In genomic region chr5:11998397-11998796, GRCh38 we compare ENCODE assay signal across 1 cellular context.
TF ChIP-seq lines count a peak whose summit lies in the region.

No MANE protein-coding gene starts in this region.

TF ChIP-seq in K562, 482 proteins besides CTCF, POLR2A, EP300 and RAD21 (continued from another document):
- TF ChIP-seq, protein P1, sequence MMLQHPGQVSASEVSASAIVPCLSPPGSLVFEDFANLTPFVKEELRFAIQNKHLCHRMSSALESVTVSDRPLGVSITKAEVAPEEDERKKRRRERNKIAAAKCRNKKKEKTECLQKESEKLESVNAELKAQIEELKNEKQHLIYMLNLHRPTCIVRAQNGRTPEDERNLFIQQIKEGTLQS (IDR thresholded peaks at IDR 0.05) = peak; percentile 41; the same call in 1 of the 2 replicates
- TF ChIP-seq, protein P1 (CRISPR knock-in tag; conservative IDR thresholded peaks at IDR 0.05) = no peak
- TF ChIP-seq U2AF2 (optimal IDR thresholded peaks at IDR 0.05; ENCODE audit: low read depth, low read length) = no peak
- TF ChIP-seq, protein P2, sequence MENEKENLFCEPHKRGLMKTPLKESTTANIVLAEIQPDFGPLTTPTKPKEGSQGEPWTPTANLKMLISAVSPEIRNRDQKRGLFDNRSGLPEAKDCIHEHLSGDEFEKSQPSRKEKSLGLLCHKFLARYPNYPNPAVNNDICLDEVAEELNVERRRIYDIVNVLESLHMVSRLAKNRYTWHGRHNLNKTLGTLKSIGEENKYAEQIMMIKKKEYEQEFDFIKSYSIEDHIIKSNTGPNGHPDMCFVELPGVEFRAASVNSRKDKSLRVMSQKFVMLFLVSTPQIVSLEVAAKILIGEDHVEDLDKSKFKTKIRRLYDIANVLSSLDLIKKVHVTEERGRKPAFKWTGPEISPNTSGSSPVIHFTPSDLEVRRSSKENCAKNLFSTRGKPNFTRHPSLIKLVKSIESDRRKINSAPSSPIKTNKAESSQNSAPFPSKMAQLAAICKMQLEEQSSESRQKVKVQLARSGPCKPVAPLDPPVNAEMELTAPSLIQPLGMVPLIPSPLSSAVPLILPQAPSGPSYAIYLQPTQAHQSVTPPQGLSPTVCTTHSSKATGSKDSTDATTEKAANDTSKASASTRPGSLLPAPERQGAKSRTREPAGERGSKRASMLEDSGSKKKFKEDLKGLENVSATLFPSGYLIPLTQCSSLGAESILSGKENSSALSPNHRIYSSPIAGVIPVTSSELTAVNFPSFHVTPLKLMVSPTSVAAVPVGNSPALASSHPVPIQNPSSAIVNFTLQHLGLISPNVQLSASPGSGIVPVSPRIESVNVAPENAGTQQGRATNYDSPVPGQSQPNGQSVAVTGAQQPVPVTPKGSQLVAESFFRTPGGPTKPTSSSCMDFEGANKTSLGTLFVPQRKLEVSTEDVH (IDR thresholded peaks at IDR 0.05; ENCODE audit: low read depth, partially characterized antibody) = no peak
- TF ChIP-seq CEBPG (CRISPR knock-in tag; IDR thresholded peaks at IDR 0.05) = no peak
- TF ChIP-seq CEBPG (tag; conservative IDR thresholded peaks at IDR 0.05 in 1 of 2, IDR thresholded peaks at IDR 0.05 in 1 of 2) = peak in 1 of 2 experiments; percentile 68; a peak in 2 of 4 replicates
- TF ChIP-seq ZSCAN32 (CRISPR knock-in tag; IDR thresholded peaks at IDR 0.05) = 0 out of 2 replicates have a peak, but pooled peaks have one; percentile 16
